Comparison of ENCODE assay signal across 18 cellular contexts in the genomic region with DNA sequence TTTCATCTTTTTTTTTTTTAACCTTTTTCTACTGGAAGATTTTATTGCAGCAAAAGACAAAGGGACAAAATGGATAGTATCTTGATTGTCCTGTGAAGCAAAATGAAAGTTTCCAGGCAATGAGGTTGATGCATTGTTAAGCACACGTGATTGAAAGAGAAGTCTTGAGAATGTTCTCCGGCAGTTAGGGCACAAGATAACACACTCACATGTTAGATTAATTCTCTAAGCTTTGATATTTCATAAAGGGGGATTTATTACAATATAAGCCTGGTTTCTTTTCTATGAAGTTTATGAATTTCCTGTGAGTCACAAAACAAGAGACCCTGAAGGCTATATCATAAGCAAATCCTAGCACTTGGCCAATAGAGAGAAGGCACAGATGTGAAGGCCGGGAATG.
A peak's percentile ranks its signal among the peaks of the same experiment; 100 is the strongest.
DNase-seq lines count a peak whose midpoint lies in the region; ATAC-seq lines count a peak whose summit lies in the region.
"Had no signal": no experiment of that assay in that cellular context is flagged by ENCODE, and none has a peak within 500 bp of the region (broad histone marks: within the 10 kb centered on the region; RNA-seq: fewer than 3 reads in every experiment).

No MANE protein-coding gene starts in this region.

- no peak overlapping the region for H3K18ac ChIP-seq in mesenchymal stem cell (ENCODE audit: low read depth in 1 of 2, low read length in 2 of 2)

- no peaks in the 10 kb centered on the region for H3K9me3 ChIP-seq in mesenchymal stem cell (ENCODE audit: control insufficient read depth, low read length)

- H3K36me3 ChIP-seq in mesenchymal stem cell (ENCODE audit: control insufficient read depth in 1 of 2, insufficient read depth in 2 of 2, low read depth in 1 of 2, low read length in 2 of 2): no peaks in the 10 kb centered on the region
- H3K36me3 ChIP-seq: BLaER1 had no signal

- H3K79me1 ChIP-seq in mesenchymal stem cell (replicated peaks; ENCODE audit: low read length, poor library complexity, severe bottlenecking): no peaks in the 10 kb centered on the region

- no peak overlapping the region for H3K4me2 ChIP-seq in mesenchymal stem cell (ENCODE audit: low read length, poor library complexity, severe bottlenecking)
- H3K4me2 ChIP-seq: BLaER1 had no signal

- H3K4me1 ChIP-seq in mesenchymal stem cell (ENCODE audit: control insufficient read depth, insufficient read depth, low read depth, low read length): no peaks in the 10 kb centered on the region
- H3K4me1 ChIP-seq: BLaER1 had no signal

- no peak for ATAC-seq in esophagus mucosa

- in situ Hi-C loops in SK-MEL-5 (cut with HindIII; ENCODE audit: low pct_unique_long_range_greater_than_20kb, low sequenced_read_pairs): no loop called here

- no peak overlapping the region for H2BK5ac ChIP-seq in mesenchymal stem cell (ENCODE audit: low read depth, low read length, poor library complexity, severe bottlenecking)

- H3K27ac ChIP-seq in temporal lobe (ENCODE audit: low read depth, low read length) (peak overlapping the region; percentile 98), mesenchymal stem cell (ENCODE audit: low read length, poor library complexity, severe bottlenecking) (no peak overlapping the region)
- H3K27ac ChIP-seq: BLaER1, GM23248 had no signal

- no peak overlapping the region for H2AFZ ChIP-seq in mesenchymal stem cell (ENCODE audit: low read depth, low read length)
- H2AFZ ChIP-seq: GM23248 had no signal

- no peak overlapping the region for H2BK12ac ChIP-seq in mesenchymal stem cell (ENCODE audit: low read length in 2 of 2)

- no peak overlapping the region for H4K91ac ChIP-seq in mesenchymal stem cell (ENCODE audit: low read length)

- no peak overlapping the region for H3K23ac ChIP-seq in mesenchymal stem cell (ENCODE audit: low read length in 2 of 2)

- no peak overlapping the region for H2BK15ac ChIP-seq in mesenchymal stem cell (ENCODE audit: low read depth, poor library complexity, severe bottlenecking)

- no peak overlapping the region for H3K4ac ChIP-seq in mesenchymal stem cell (ENCODE audit: low read depth in 1 of 2, low read length in 2 of 2)

- peak; percentile 60 for DNase-seq in SK-MEL-5 (ENCODE audit: low read depth, low spot score)
- peak; percentile 65 for DNase-seq in foreskin melanocyte
- peak; percentile 47 for DNase-seq in pons (ENCODE audit: low spot score)
- no peak for DNase-seq in NCI-H1436 treated with DMSO at 0.1 percent for 48 hours (lab: John Stamatoyannopoulos, UW)
- DNase-seq in mesenchymal stem cell: no peak
- DNase-seq: CD4-positive, CD25-positive, alpha-beta regulatory T cell; GM23248; H7; NCI-H1092 treated with DMSO at 0.1 percent for 48 hours; NCI-H1436; NCI-H187 treated with DMSO at 0.1 percent for 48 hours; NCI-H2171 treated with DMSO at 0.1 percent for 48 hours; NCI-H524; NCI-H748 treated with DMSO at 0.1 percent for 48 hours; SIG-M5 had no signal

- no CpG with 5 or more reads among the region's 3 CpGs for WGBS in mesenchymal stem cell

- H4K8ac ChIP-seq in mesenchymal stem cell (ENCODE audit: low read length): no peak overlapping the region

- no peak overlapping the region for H2BK120ac ChIP-seq in mesenchymal stem cell (ENCODE audit: low read depth, low read length)

- no peak overlapping the region for H2AK5ac ChIP-seq in mesenchymal stem cell (ENCODE audit: low read length, severe bottlenecking)

- H3K9ac ChIP-seq in mesenchymal stem cell (ENCODE audit: low read length): no peak overlapping the region
- H3K9ac ChIP-seq: BLaER1, GM23248 had no signal

- no peak overlapping the region for H3K4me3 ChIP-seq in mesenchymal stem cell (ENCODE audit: insufficient read depth in 1 of 2, low read depth in 1 of 2, low read length in 2 of 2)
- H3K4me3 ChIP-seq: BLaER1, GM23248 had no signal

- no peaks in the 10 kb centered on the region for H3K27me3 ChIP-seq in mesenchymal stem cell (ENCODE audit: control insufficient read depth in 1 of 2, insufficient read depth in 1 of 2, low read length in 2 of 2)
- H3K27me3 ChIP-seq: BLaER1 had no signal

- no peak overlapping the region for H3K14ac ChIP-seq in mesenchymal stem cell (ENCODE audit: low read length in 2 of 2)

Comparison
In these comparisons a context has a peak if more than half of its experiments do, and no peak if none do; other contexts are left out.
1. DNase-seq: peak in SK-MEL-5 (single experiment), foreskin melanocyte (single experiment) and pons (single experiment); none in NCI-H1436 treated with DMSO at 0.1 percent for 48 hours (single experiment) and mesenchymal stem cell (single experiment).